Comparison of ENCODE assay signal across 8 cellular contexts in the genomic region with DNA sequence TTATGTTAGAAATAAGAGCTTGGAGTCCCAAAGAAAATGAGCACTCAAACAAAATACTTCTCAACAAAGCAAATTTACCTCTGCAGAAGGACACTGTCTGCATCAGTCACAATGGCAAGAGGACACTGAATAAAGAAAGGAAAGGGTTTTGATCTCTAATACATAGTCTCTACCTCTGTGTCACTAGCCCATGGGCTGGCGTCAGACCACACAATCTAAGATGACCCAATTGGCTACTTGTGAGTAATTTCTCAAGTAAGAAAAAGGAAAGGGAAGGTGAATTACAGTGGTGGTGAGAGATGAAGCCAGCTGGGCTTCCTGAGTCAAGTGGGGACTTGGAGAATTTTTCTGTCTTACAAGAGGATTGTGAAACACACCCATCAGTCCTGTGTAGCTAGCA.
"Had no signal": no experiment of that assay in that cellular context is flagged by ENCODE, and none has a peak within 500 bp of the region (broad histone marks: within the 10 kb centered on the region; RNA-seq: fewer than 3 reads in every experiment).

No MANE protein-coding gene starts in this region.

- FAIRE-seq: HTR-8/SVneo had no signal

- H3K4me3 Mint-ChIP-seq: HFFc6 had no signal

- H3K4me3 ChIP-seq: GM23248, HAP-1 had no signal

- H3K9me3 Mint-ChIP-seq: HFFc6 had no signal

- H3K36me3 ChIP-seq: HAP-1 had no signal

- H3K27ac Mint-ChIP-seq: HFFc6 had no signal

- DNase-seq: GM23248, GOT3, H7, HFFc6, IMR-90 had no signal

- ATAC-seq: HCT116 had no signal
